ENCODE assay signal across 20 cellular contexts in the genomic region with DNA sequence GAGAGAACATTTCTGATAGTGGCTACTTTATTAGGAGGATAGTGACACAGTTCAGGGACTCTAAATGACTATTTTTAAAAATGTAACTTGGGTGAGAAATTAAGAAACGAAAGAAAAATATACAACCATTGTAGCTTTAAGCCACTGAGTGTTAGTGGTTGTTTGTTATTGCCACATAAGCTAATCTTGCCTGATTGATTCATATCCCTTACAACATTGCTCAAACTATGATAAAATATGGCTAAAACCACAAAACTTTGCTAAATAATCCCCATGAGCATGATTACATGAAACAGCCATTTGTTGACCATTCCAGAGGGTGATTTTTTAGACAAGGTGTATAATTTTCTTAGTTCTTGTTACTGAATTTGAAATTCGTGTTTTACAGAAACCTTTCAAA.
"Had no signal": no experiment of that assay in that cellular context is flagged by ENCODE, and none has a peak within 500 bp of the region (broad histone marks: within the 10 kb centered on the region; RNA-seq: fewer than 3 reads in every experiment).

No MANE protein-coding gene starts in this region.

- H3K27me3 Mint-ChIP-seq: activated CD4-positive, alpha-beta memory T cell treated with anti-CD3 and anti-CD28 coated beads, Interleukin-2, amount 10 ng/mL, durations not matched to agents 7 days and 5 days; activated CD8-positive, alpha-beta memory T cell treated with anti-CD3 and anti-CD28 coated beads, Interleukin-2, amount 10 ng/mL, durations not matched to agents 7 days and 5 days; activated naive CD8-positive, alpha-beta T cell treated with anti-CD3 and anti-CD28 coated beads for 36 hours; naive B cell; progenitor cell of endocrine pancreas had no signal

- H3K4me3 Mint-ChIP-seq: activated CD4-positive, alpha-beta memory T cell treated with anti-CD3 and anti-CD28 coated beads, Interleukin-2, amount 10 ng/mL, durations not matched to agents 7 days and 5 days; activated CD8-positive, alpha-beta memory T cell treated with anti-CD3 and anti-CD28 coated beads, Interleukin-2, amount 10 ng/mL, durations not matched to agents 7 days and 5 days; activated naive CD8-positive, alpha-beta T cell treated with anti-CD3 and anti-CD28 coated beads for 36 hours; naive B cell; neural progenitor cell had no signal

- H3K36me3 Mint-ChIP-seq: activated naive CD8-positive, alpha-beta T cell treated with anti-CD3 and anti-CD28 coated beads for 36 hours; naive B cell; neural progenitor cell had no signal

- H3K4me1 Mint-ChIP-seq: activated CD4-positive, alpha-beta memory T cell treated with anti-CD3 and anti-CD28 coated beads, Interleukin-2, amount 10 ng/mL, durations not matched to agents 7 days and 5 days; activated CD8-positive, alpha-beta memory T cell treated with anti-CD3 and anti-CD28 coated beads, Interleukin-2, amount 10 ng/mL, durations not matched to agents 7 days and 5 days; activated naive CD8-positive, alpha-beta T cell treated with anti-CD3 and anti-CD28 coated beads for 36 hours; naive B cell; neural progenitor cell had no signal

- DNase-seq: activated CD4-positive, alpha-beta memory T cell treated with anti-CD3 and anti-CD28 coated beads, Interleukin-2, amount 10 ng/mL, durations not matched to agents 7 days and 5 days; activated CD4-positive, alpha-beta T cell treated with anti-CD3 and anti-CD28 coated beads for 48 hours; activated CD4-positive, CD25-positive, alpha-beta regulatory T cell; activated CD8-positive, alpha-beta memory T cell treated with anti-CD3 and anti-CD28 coated beads, Interleukin-2, amount 10 ng/mL, durations not matched to agents 7 days and 5 days; activated naive CD4-positive, alpha-beta T cell; activated naive CD8-positive, alpha-beta T cell treated with anti-CD3 and anti-CD28 coated beads for 36 hours; amygdala; body of pancreas; caudate nucleus; colonic mucosa; erythroblast; mesenchymal stem cell; mucosa of descending colon; naive B cell; stimulated activated naive CD8-positive, alpha-beta T cell treated with anti-CD3 and anti-CD28 coated beads, Interleukin-15, Interleukin-2, amounts not matched to agents 100 U/mL and 50 U/mL, for 24 hours; substantia nigra; T-helper 9 cell had no signal

- H3K4me3 ChIP-seq: body of pancreas, colonic mucosa, mucosa of descending colon, neural progenitor cell, tibial nerve had no signal

- H3K27ac Mint-ChIP-seq: activated CD4-positive, alpha-beta memory T cell treated with anti-CD3 and anti-CD28 coated beads, Interleukin-2, amount 10 ng/mL, durations not matched to agents 7 days and 5 days; activated CD8-positive, alpha-beta memory T cell treated with anti-CD3 and anti-CD28 coated beads, Interleukin-2, amount 10 ng/mL, durations not matched to agents 7 days and 5 days; activated naive CD8-positive, alpha-beta T cell treated with anti-CD3 and anti-CD28 coated beads for 36 hours; naive B cell; neural progenitor cell; progenitor cell of endocrine pancreas had no signal
